ENCODE assay signal across 22 cellular contexts in genomic region chrX:115388879-115389278, GRCh38.
DNase-seq lines count a peak whose midpoint lies in the region; ATAC-seq and TF ChIP-seq lines count a peak whose summit lies in the region.
"Had no signal": no experiment of that assay in that cellular context is flagged by ENCODE, and none has a peak within 500 bp of the region (broad histone marks: within the 10 kb centered on the region; RNA-seq: fewer than 3 reads in every experiment).

No MANE protein-coding gene starts in this region.

- no peak overlapping the region for H2AFZ ChIP-seq in neuronal stem cell (ENCODE audit: low read length)

- intact Hi-C loops in Right ventricle myocardium inferior (cut with DNase I) (no loop called here), left ventricle myocardium inferior (cut with micrococcal nuclease) (no loop called here)

- H3K9me3 ChIP-seq in left ventricle myocardium inferior (replicated peaks) = no peaks in the 10 kb centered on the region
- no peaks in the 10 kb centered on the region for H3K9me3 ChIP-seq in neuronal stem cell (replicated peaks in 1 of 2; ENCODE audit: control insufficient read depth in 2 of 2, insufficient read depth in 1 of 2, low read depth in 1 of 2, low read length in 2 of 2)
- H3K9me3 ChIP-seq: MG63, SJCRH30 had no signal

- no peak overlapping the region for H2BK5ac ChIP-seq in neuronal stem cell (ENCODE audit: low read length)

- H3K4me3 ChIP-seq in left ventricle myocardium inferior = no peak overlapping the region
- H3K4me3 ChIP-seq in choroid plexus epithelial cell (ENCODE audit: low read depth, low read length) = no peak overlapping the region
- no peak overlapping the region for H3K4me3 ChIP-seq in neuronal stem cell (ENCODE audit: low read length in 2 of 2)
- H3K4me3 ChIP-seq: K562, MG63, SJCRH30 had no signal

- no peak for DNase-seq in Right ventricle myocardium inferior (ENCODE audit: missing footprints)
- no peak for DNase-seq in left ventricle myocardium inferior
- DNase-seq in choroid plexus epithelial cell (ENCODE audit: low read depth) = peak; percentile 48
- DNase-seq in left lobe of liver (ENCODE audit: low spot score) = no peak
- no peak for DNase-seq in neuronal stem cell (ENCODE audit: low spot score)
- no peak for DNase-seq in GM19238 (ENCODE audit: insufficient read length, low spot score)
- DNase-seq in NOMO-1 (lab: John Stamatoyannopoulos, UW; ENCODE audit: unreplicated experiment in 2 of 2) = no peak
- DNase-seq: 8988T; ACHN; CD4-positive, CD25-positive, alpha-beta regulatory T cell; DMS153; DND-41; MG63; NCI-H2029; NCI-H2227 treated with DMSO at 0.1 percent for 48 hours; NCI-H510A; NCI-H774; PC-3; SJCRH30 had no signal

- H2AK5ac ChIP-seq in neuronal stem cell (ENCODE audit: low read depth, low read length) = no peak overlapping the region

- peaks cover 43% of the 10 kb centered on the region for H3K4me1 Mint-ChIP-seq in nephron
- H3K4me1 Mint-ChIP-seq: CD4-positive, CD25-positive, alpha-beta regulatory T cell had no signal

- WGBS in neuronal stem cell (ENCODE audit: extremely low coverage in 2 of 2, insufficient read length in 2 of 2, insufficient replicate concordance in 1 of 2), 2 donors = no CpG with 5 or more reads among the region's 4 CpGs

- no peak overlapping the region for H3K4me3 Mint-ChIP-seq in nephron
- H3K4me3 Mint-ChIP-seq: CD4-positive, CD25-positive, alpha-beta regulatory T cell had no signal

- H3K36me3 ChIP-seq in left ventricle myocardium inferior = no peaks in the 10 kb centered on the region
- no peaks in the 10 kb centered on the region for H3K36me3 ChIP-seq in neuronal stem cell (replicated peaks in 1 of 2; ENCODE audit: control insufficient read depth in 2 of 2, insufficient read depth in 2 of 2, low read length in 2 of 2)
- H3K36me3 ChIP-seq: MG63, SJCRH30 had no signal

- H3K36me3 Mint-ChIP-seq in nephron (ENCODE audit: low read depth) = no peaks in the 10 kb centered on the region
- H3K36me3 Mint-ChIP-seq: CD4-positive, CD25-positive, alpha-beta regulatory T cell had no signal

- peak; percentile 31 for ATAC-seq in Right ventricle myocardium inferior
- peak; percentile 28 for ATAC-seq in left lobe of liver
- ATAC-seq: K562, PC-3 had no signal

- H3K4ac ChIP-seq in neuronal stem cell (ENCODE audit: low read length) = no peak overlapping the region

- H3K14ac ChIP-seq in neuronal stem cell (ENCODE audit: low read length) = no peak overlapping the region

- H3K9ac ChIP-seq in neuronal stem cell (ENCODE audit: low read depth, low read length, poor library complexity) = no peak overlapping the region

- no peaks in the 10 kb centered on the region for H3K27me3 Mint-ChIP-seq in nephron (ENCODE audit: low read depth)
- H3K27me3 Mint-ChIP-seq: CD4-positive, CD25-positive, alpha-beta regulatory T cell had no signal

- H3K4me1 ChIP-seq in left ventricle myocardium inferior (no peaks in the 10 kb centered on the region), neuronal stem cell (ENCODE audit: control insufficient read depth in 2 of 2, insufficient read depth in 1 of 2, low read depth in 1 of 2, low read length in 2 of 2) (no peaks in the 10 kb centered on the region)

- no peaks in the 10 kb centered on the region for H3K79me1 ChIP-seq in neuronal stem cell (ENCODE audit: low read depth, low read length)

- H3K27me3 ChIP-seq in left ventricle myocardium inferior (ENCODE audit: low read depth) (no peaks in the 10 kb centered on the region), neuronal stem cell (ENCODE audit: control insufficient read depth in 3 of 3, insufficient read depth in 3 of 3, low read depth in 1 of 3, low read length in 3 of 3) (peaks cover 0 to under 1% (median 0%) of the 10 kb centered on the region in 3 experiments)
- H3K27me3 ChIP-seq: MG63, SJCRH30 had no signal

- H3K18ac ChIP-seq in neuronal stem cell (ENCODE audit: low read length) = no peak overlapping the region

- H4K8ac ChIP-seq in neuronal stem cell (ENCODE audit: low read depth, low read length) = no peak overlapping the region

- H4K91ac ChIP-seq in neuronal stem cell (ENCODE audit: low read depth, low read length, poor library complexity) = no peak overlapping the region

- no peak overlapping the region for H3K27ac ChIP-seq in left ventricle myocardium inferior (replicated peaks)
- H3K27ac ChIP-seq in neuronal stem cell (replicated peaks; ENCODE audit: low read length) = no peak overlapping the region
- H3K27ac ChIP-seq: HL-60, SJCRH30 had no signal

- H3K9me3 Mint-ChIP-seq in nephron = no peaks in the 10 kb centered on the region
- H3K9me3 Mint-ChIP-seq: CD4-positive, CD25-positive, alpha-beta regulatory T cell had no signal

- no peak overlapping the region for H2BK12ac ChIP-seq in neuronal stem cell (ENCODE audit: low read length)

- H3K27ac Mint-ChIP-seq in nephron = peak overlapping the region; percentile 69 to 92 (median 88)
- H3K27ac Mint-ChIP-seq: CD4-positive, CD25-positive, alpha-beta regulatory T cell had no signal

- no peak overlapping the region for H3K23ac ChIP-seq in neuronal stem cell (ENCODE audit: low read depth, low read length, poor library complexity)

- no peak overlapping the region for H3K4me2 ChIP-seq in neuronal stem cell (ENCODE audit: insufficient read depth, low read length, poor library complexity, severe bottlenecking)

- no peak for TF ChIP-seq CTCF in left ventricle myocardium inferior (IDR thresholded peaks at IDR 0.05; ENCODE audit: borderline replicate concordance)
- no peak for TF ChIP-seq CTCF in choroid plexus epithelial cell (conservative IDR thresholded peaks at IDR 0.05; ENCODE audit: low read depth, low read length)
- TF ChIP-seq CTCF in nephron (IDR thresholded peaks at IDR 0.05; ENCODE audit: unreplicated experiment in 3 of 3) = no peak

- no peak overlapping the region for H2BK15ac ChIP-seq in neuronal stem cell (ENCODE audit: low read length)

- no peak overlapping the region for H2BK120ac ChIP-seq in neuronal stem cell (ENCODE audit: low read depth, low read length)
